Comparison of ENCODE assay signal across 8 cellular contexts in genomic region chr4:70688795-70689231, GRCh38. TPM values are rescaled to one million over a fixed set of nuclear protein-coding genes. Genes with fewer than 3 reads are reported as not detected.
DNase-seq lines count a peak whose midpoint lies in the region; ATAC-seq and TF ChIP-seq lines count a peak whose summit lies in the region.

No MANE protein-coding gene starts in this region.

- intact Hi-C loops in heart left ventricle (cut with DNase I) (loop anchor here in 6 of 10 donors (1.0 to 5.0 kb wide), 11 partner anchors 15 to 318 kb away; partner anchors contain the start of genes GRSF1 (in 3 of the 6), DCK (in 2 of the 6) and MOB1B (in 1 of the 6)), sigmoid colon (cut with DNase I) (loop anchor here (1.0 to 5.0 kb wide), 4 partner anchors 16 to 213 kb away; partner anchors contain the start of genes GRSF1 and MOB1B)

- H3K9me3 ChIP-seq in heart left ventricle (no peaks in the 10 kb centered on the region), sigmoid colon (no peaks in the 10 kb centered on the region)

- peaks cover 33% of the 10 kb centered on the region for H3K4me1 Mint-ChIP-seq in activated CD8-positive, alpha-beta T cell treated with anti-CD3 and anti-CD28 coated beads, Interleukin-2, amount 10 ng/mL, durations not matched to agents 7 days and 5 days (ENCODE audit: low read depth)

- peak overlapping the region; percentile 92 for H3K27ac Mint-ChIP-seq in activated CD8-positive, alpha-beta T cell treated with anti-CD3 and anti-CD28 coated beads, Interleukin-2, amount 10 ng/mL, durations not matched to agents 7 days and 5 days

- no peak for TF ChIP-seq POLR2A in heart left ventricle (IDR thresholded peaks at IDR 0.05)
- no peak for TF ChIP-seq POLR2A in sigmoid colon (IDR thresholded peaks at IDR 0.05)

- TF ChIP-seq CTCF in heart left ventricle (IDR thresholded peaks at IDR 0.05) (no peak), sigmoid colon (IDR thresholded peaks at IDR 0.05) (no peak)

- CTCF ChIA-PET in activated CD8-positive, alpha-beta T cell treated with anti-CD3 and anti-CD28 coated beads, Interleukin-2, amount 10 ng/mL, durations not matched to agents 7 days and 5 days (lab: Charles Lee), result interaction anchor here (0.8 to 6.3 kb wide), 15 partner anchors 10 to 320 kb away, joined by 3 to 63 read pairs (median 4); partner anchors contain the start of gene MOB1B
- CTCF ChIA-PET in HEK293T (lab: Yijun Ruan, JAX), result interaction anchor here (0.6 kb wide), 1 partner anchor 65 kb away, joined by 6 read pairs; no protein-coding TSS in a partner anchor

- peak overlapping the region; percentile 97 for H3K4me3 Mint-ChIP-seq in activated CD8-positive, alpha-beta T cell treated with anti-CD3 and anti-CD28 coated beads, Interleukin-2, amount 10 ng/mL, durations not matched to agents 7 days and 5 days

- DNase-seq in EL, result peak; percentile 15
- no peak for DNase-seq in activated CD8-positive, alpha-beta T cell treated with anti-CD3 and anti-CD28 coated beads, Interleukin-2, amount 10 ng/mL, durations not matched to agents 7 days and 5 days
- peak in 1 of 5 donors; percentile 27 for DNase-seq in heart left ventricle
- DNase-seq in sigmoid colon, result no peak
- no peak for DNase-seq in NCI-H2107 treated with DMSO at 0.1 percent for 48 hours (lab: John Stamatoyannopoulos, UW; ENCODE audit: unreplicated experiment)
- DNase-seq in HPDE6-E6E7 (ENCODE audit: extremely low spot score), result no peak
- no peak for DNase-seq in HEK293T (ENCODE audit: extremely low spot score)

- POLR2A ChIA-PET in activated CD8-positive, alpha-beta T cell treated with anti-CD3 and anti-CD28 coated beads, Interleukin-2, amount 10 ng/mL, durations not matched to agents 7 days and 5 days (lab: Charles Lee), result interaction anchor here (1.1 to 3.5 kb wide), 4 partner anchors 11 to 150 kb away, joined by 3 to 34 read pairs (median 6); partner anchors contain the start of gene GRSF1
- POLR2A ChIA-PET in HEK293T (lab: Yijun Ruan, JAX), result interaction anchor here (1.0 to 1.2 kb wide), 3 partner anchors 16 to 33 kb away, joined by 3 to 11 read pairs (median 3); partner anchors contain the start of gene RUFY3

- H3K4me3 ChIP-seq in heart left ventricle, result peak overlapping the region; percentile 69 to 98 (median 90)
- peak overlapping the region; percentile 66 to 94 (median 79) for H3K4me3 ChIP-seq in sigmoid colon

- H3K36me3 ChIP-seq in heart left ventricle, result peaks cover 0 to 34% (median 10%) of the 10 kb centered on the region in 9 donors
- H3K36me3 ChIP-seq in sigmoid colon, result peaks cover 0 to 17% (median 0%) of the 10 kb centered on the region in 4 donors

- 0 to 3% (median 2%) methylated on average over 19 of the region's 19 CpGs for WGBS in heart left ventricle, 4 donors
- 1% methylated on average over 19 of the region's 19 CpGs for WGBS in sigmoid colon, 2 donors

- TF ChIP-seq EP300 in sigmoid colon (IDR thresholded peaks at IDR 0.05), result no peak

- no peaks in the 10 kb centered on the region for H3K27me3 Mint-ChIP-seq in activated CD8-positive, alpha-beta T cell treated with anti-CD3 and anti-CD28 coated beads, Interleukin-2, amount 10 ng/mL, durations not matched to agents 7 days and 5 days (ENCODE audit: low read depth)

- H3K4me1 ChIP-seq in heart left ventricle, result peaks cover 4 to 48% (median 32%) of the 10 kb centered on the region in 12 donors
- H3K4me1 ChIP-seq in sigmoid colon, result peaks cover 0 to 35% (median 32%) of the 10 kb centered on the region in 4 donors

- ATAC-seq in HG02981 (IDR thresholded peaks at IDR 0.05; ENCODE audit: unreplicated experiment) (peak; percentile 1), heart left ventricle (peak in 3 of 4 donors; percentile 2 to 20 (median 3))
- peak; percentile 28 for ATAC-seq in activated CD8-positive, alpha-beta T cell treated with anti-CD3 and anti-CD28 coated beads, Interleukin-2, amount 10 ng/mL, durations not matched to agents 7 days and 5 days

- peaks cover 33% of the 10 kb centered on the region for H3K36me3 Mint-ChIP-seq in activated CD8-positive, alpha-beta T cell treated with anti-CD3 and anti-CD28 coated beads, Interleukin-2, amount 10 ng/mL, durations not matched to agents 7 days and 5 days (ENCODE audit: low read depth)

- H3K27ac ChIP-seq in heart left ventricle, result peak overlapping the region; percentile 33 to 97 (median 92)
- peak overlapping the region; percentile 93 to 95 (median 94) for H3K27ac ChIP-seq in sigmoid colon

- H3K27me3 ChIP-seq in heart left ventricle (no peaks in the 10 kb centered on the region), sigmoid colon (no peaks in the 10 kb centered on the region)

- H3K9me3 Mint-ChIP-seq in activated CD8-positive, alpha-beta T cell treated with anti-CD3 and anti-CD28 coated beads, Interleukin-2, amount 10 ng/mL, durations not matched to agents 7 days and 5 days (ENCODE audit: insufficient read depth), result no peaks in the 10 kb centered on the region

TF ChIP-seq in HEK293T, 16 proteins besides CTCF, POLR2A, EP300 and RAD21:
- no peak for TF ChIP-seq LEF1 (IDR thresholded peaks at IDR 0.05; ENCODE audit: borderline replicate concordance)
TF ChIP-seq in HEK293T: peak in this region for 0.

RNA-seq across cellular contexts. Expression of gene UTP3, which starts 0.5 kb away (rescaled TPM):
- total RNA-seq in activated CD8-positive, alpha-beta T cell treated with anti-CD3 and anti-CD28 coated beads, Interleukin-2, amount 10 ng/mL, durations not matched to agents 7 days and 5 days, result 10 to 100 TPM; 38.7 to 39.2 TPM
- 10 to 100 TPM in 8 of 9 donors, 1 to 10 TPM in 1; 7.3 to 22.4 (median 17.4) TPM for total RNA-seq in heart left ventricle
- 10 to 100 TPM; 10.7 to 28.9 TPM for polyA plus RNA-seq in heart left ventricle
- 10 to 100 TPM; 15.3 to 19.7 (median 15.6) TPM for total RNA-seq in sigmoid colon
- polyA plus RNA-seq in sigmoid colon, result 10 to 100 TPM; 13.4 to 31.8 (median 15.0) TPM

RNA-seq across cellular contexts. Expression of gene JCHAIN, which starts 22.5 kb away (rescaled TPM):
- not detected for total RNA-seq in activated CD8-positive, alpha-beta T cell treated with anti-CD3 and anti-CD28 coated beads, Interleukin-2, amount 10 ng/mL, durations not matched to agents 7 days and 5 days
- total RNA-seq in heart left ventricle (10 to 100 TPM in 1 of 9 donors, 1 to 10 TPM in 4, under 1 TPM in 2, not detected in 2; 0.19 to 40.0 (median 5.0) TPM), sigmoid colon (1 to 10 TPM in 3 of 4 donors, not detected in 1; 1.4 to 2.0 (median 1.6) TPM)
- polyA plus RNA-seq in heart left ventricle (under 1 TPM; 0.76 to 0.85 TPM), sigmoid colon (100 to 1,000 TPM in 2 of 3 donors, 10 to 100 TPM in 1; 88.9 to 206 (median 131) TPM)

RNA-seq across cellular contexts. Expression of gene RUFY3, which starts 33.0 kb away (rescaled TPM):
- total RNA-seq in activated CD8-positive, alpha-beta T cell treated with anti-CD3 and anti-CD28 coated beads, Interleukin-2, amount 10 ng/mL, durations not matched to agents 7 days and 5 days, result 10 to 100 TPM; 35.1 to 43.2 TPM
- total RNA-seq in heart left ventricle, result 10 to 100 TPM; 14.6 to 33.0 (median 21.8) TPM
- 10 to 100 TPM; 12.8 to 18.7 TPM for polyA plus RNA-seq in heart left ventricle
- total RNA-seq in sigmoid colon, result 10 to 100 TPM; 47.4 to 73.4 (median 65.1) TPM
- 10 to 100 TPM in 2 of 3 donors, 1 to 10 TPM in 1; 6.0 to 16.9 (median 11.3) TPM for polyA plus RNA-seq in sigmoid colon
